1 cellular context compared by ENCODE assay signal in the genomic region with DNA sequence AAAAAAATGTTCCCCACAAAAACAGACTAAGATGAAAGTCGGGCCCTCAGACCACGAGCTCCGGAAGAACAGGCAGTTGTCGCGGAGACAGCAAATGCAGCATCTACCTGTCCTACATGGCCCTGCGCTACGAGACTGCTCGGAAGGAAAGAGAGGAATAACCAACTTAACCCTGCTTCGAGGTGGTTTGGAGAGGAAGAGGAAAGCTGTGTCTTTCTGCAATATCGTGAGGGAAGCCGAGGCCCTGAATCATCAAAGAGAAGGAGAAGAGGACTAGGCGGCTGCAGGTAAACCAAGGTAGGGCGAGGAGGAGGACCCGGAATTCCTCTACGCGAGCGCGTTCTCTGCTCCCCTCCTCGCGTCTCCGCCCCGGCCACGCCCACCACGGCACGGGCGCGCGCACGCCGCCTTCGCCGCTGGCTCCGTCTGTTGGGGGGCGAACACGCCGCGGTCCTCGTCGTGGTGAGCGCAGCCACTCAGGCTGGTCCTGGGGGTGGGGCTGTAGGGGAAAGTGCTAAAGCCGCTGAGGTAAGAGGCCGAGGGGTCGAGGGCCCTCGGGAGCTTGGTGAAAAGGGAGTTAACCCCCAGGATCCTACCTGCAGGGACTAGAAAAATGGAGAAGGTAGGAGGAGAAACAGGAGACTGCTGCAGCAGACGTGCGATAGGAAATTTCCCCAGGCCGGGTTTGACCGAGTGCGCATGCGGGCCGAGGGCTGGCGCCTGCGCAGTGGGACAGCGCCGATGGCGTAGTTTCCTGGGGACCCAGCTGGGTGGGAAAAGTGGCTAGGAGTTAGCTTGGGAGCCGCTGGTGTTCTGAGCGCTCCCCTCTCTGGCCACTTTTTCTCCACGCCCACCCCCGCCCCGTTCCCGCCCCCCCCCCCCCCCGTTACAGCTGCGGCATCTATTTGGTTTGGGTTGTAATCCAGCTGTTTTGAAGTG.
TF ChIP-seq lines count a peak whose summit lies in the region.

Gene ANAPC16 (plus strand): TSS at position 402 of the 939 bp plus-strand sequence. CDS start 7,903 bp downstream, outside the sequence.
A gene with protein sequence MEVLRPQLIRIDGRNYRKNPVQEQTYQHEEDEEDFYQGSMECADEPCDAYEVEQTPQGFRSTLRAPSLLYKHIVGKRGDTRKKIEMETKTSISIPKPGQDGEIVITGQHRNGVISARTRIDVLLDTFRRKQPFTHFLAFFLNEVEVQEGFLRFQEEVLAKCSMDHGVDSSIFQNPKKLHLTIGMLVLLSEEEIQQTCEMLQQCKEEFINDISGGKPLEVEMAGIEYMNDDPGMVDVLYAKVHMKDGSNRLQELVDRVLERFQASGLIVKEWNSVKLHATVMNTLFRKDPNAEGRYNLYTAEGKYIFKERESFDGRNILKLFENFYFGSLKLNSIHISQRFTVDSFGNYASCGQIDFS (minus strand): TSS at position 666 of the 939 bp plus-strand sequence. CDS start 2,978 bp downstream, outside the sequence.

TF ChIP-seq in HEK293, 187 proteins besides CTCF, POLR2A, EP300 and RAD21 (continued from another document and continues in another):
- TF ChIP-seq, protein P1, sequence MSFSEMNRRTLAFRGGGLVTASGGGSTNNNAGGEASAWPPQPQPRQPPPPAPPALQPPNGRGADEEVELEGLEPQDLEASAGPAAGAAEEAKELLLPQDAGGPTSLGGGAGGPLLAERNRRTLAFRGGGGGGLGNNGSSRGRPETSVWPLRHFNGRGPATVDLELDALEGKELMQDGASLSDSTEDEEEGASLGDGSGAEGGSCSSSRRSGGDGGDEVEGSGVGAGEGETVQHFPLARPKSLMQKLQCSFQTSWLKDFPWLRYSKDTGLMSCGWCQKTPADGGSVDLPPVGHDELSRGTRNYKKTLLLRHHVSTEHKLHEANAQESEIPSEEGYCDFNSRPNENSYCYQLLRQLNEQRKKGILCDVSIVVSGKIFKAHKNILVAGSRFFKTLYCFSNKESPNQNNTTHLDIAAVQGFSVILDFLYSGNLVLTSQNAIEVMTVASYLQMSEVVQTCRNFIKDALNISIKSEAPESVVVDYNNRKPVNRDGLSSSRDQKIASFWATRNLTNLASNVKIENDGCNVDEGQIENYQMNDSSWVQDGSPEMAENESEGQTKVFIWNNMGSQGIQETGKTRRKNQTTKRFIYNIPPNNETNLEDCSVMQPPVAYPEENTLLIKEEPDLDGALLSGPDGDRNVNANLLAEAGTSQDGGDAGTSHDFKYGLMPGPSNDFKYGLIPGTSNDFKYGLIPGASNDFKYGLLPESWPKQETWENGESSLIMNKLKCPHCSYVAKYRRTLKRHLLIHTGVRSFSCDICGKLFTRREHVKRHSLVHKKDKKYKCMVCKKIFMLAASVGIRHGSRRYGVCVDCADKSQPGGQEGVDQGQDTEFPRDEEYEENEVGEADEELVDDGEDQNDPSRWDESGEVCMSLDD (tag by site-specific recombination; IDR thresholded peaks at IDR 0.05) = peak; percentile 56; the same call in 1 of the 2 replicates
- TF ChIP-seq ZBTB48 (tag by site-specific recombination; IDR thresholded peaks at IDR 0.05) (no peak), ZBTB7A (tag by site-specific recombination; IDR thresholded peaks at IDR 0.05; ENCODE audit: low read depth) (0 out of 2 replicates have a peak, but pooled peaks have one; percentile 41), ZNF473 (tag by site-specific recombination; IDR thresholded peaks at IDR 0.05) (no peak), ZNF76 (tag by site-specific recombination; IDR thresholded peaks at IDR 0.05; ENCODE audit: borderline replicate concordance, low read depth) (peak; percentile 41; the same call in 1 of the 2 replicates), ZNF214 (tag by site-specific recombination; IDR thresholded peaks at IDR 0.05; ENCODE audit: borderline replicate concordance) (no peak), MYNN (tag by site-specific recombination; IDR thresholded peaks at IDR 0.05; ENCODE audit: borderline replicate concordance) (no peak), ZNF248 (tag by site-specific recombination; IDR thresholded peaks at IDR 0.05) (no peak), GLIS1 (tag by site-specific recombination; IDR thresholded peaks at IDR 0.05) (peak; percentile 79), ZNF585B (tag by site-specific recombination; IDR thresholded peaks at IDR 0.05) (no peak), ZNF302 (tag by site-specific recombination; IDR thresholded peaks at IDR 0.05; ENCODE audit: low read depth) (no peak), ZNF629 (tag by site-specific recombination; IDR thresholded peaks at IDR 0.05) (peak; percentile 63; the same call in 1 of the 2 replicates), SETDB1 (IDR thresholded peaks at IDR 0.05; ENCODE audit: insufficient read length, low read length) (no peak), ZNF621 (tag by site-specific recombination; IDR thresholded peaks at IDR 0.05) (no peak), ZNF366 (tag by site-specific recombination; conservative IDR thresholded peaks at IDR 0.05) (peak; percentile 86), TCF7L2 (IDR thresholded peaks at IDR 0.05; ENCODE audit: borderline replicate concordance, low read depth, low read length) (no peak), GLI4 (tag by site-specific recombination; IDR thresholded peaks at IDR 0.05) (no peak), ZNF48 (tag by site-specific recombination; IDR thresholded peaks at IDR 0.05) (no peak), YY1 (tag by site-specific recombination; IDR thresholded peaks at IDR 0.05) (peak; percentile 44; the same call in 1 of the 2 replicates), ZBTB20 (tag by site-specific recombination; IDR thresholded peaks at IDR 0.05) (peak; percentile 32; the same call in 1 of the 2 replicates), ZNF174 (tag by site-specific recombination; IDR thresholded peaks at IDR 0.05) (no peak), ZNF292 (tag by site-specific recombination; IDR thresholded peaks at IDR 0.05; ENCODE audit: borderline replicate concordance, low read depth) (no peak), SP7 (tag by site-specific recombination; IDR thresholded peaks at IDR 0.05) (peak; percentile 90), ZNF423 (tag by site-specific recombination; IDR thresholded peaks at IDR 0.05) (no peak), ZBTB44 (tag by site-specific recombination; IDR thresholded peaks at IDR 0.05) (no peak), ZNF184 (tag by site-specific recombination; IDR thresholded peaks at IDR 0.05) (no peak), SCRT1 (tag by site-specific recombination; IDR thresholded peaks at IDR 0.05; ENCODE audit: borderline replicate concordance) (no peak), ZNF146 (tag by site-specific recombination; IDR thresholded peaks at IDR 0.05) (no peak), ZSCAN16 (tag by site-specific recombination; IDR thresholded peaks at IDR 0.05) (no peak), ZNF239 (tag by site-specific recombination; IDR thresholded peaks at IDR 0.05) (no peak), ZNF639 (tag by site-specific recombination; IDR thresholded peaks at IDR 0.05) (no peak), ZNF394 (tag by site-specific recombination; IDR thresholded peaks at IDR 0.05; ENCODE audit: borderline replicate concordance) (peak; percentile 62; the same call in 1 of the 2 replicates), ZNF350 (tag by site-specific recombination; IDR thresholded peaks at IDR 0.05) (no peak), OVOL3 (tag by site-specific recombination; IDR thresholded peaks at IDR 0.05) (0 out of 2 replicates have a peak, but pooled peaks have one; percentile 6), ZNF626 (tag by site-specific recombination; IDR thresholded peaks at IDR 0.05) (no peak), ZNF830 (tag by site-specific recombination; IDR thresholded peaks at IDR 0.05; ENCODE audit: low read depth) (no peak), PRDM1 (tag by site-specific recombination; IDR thresholded peaks at IDR 0.05) (peak; percentile 92), REPIN1 (tag by site-specific recombination; IDR thresholded peaks at IDR 0.05; ENCODE audit: low read depth) (0 out of 2 replicates have a peak, but pooled peaks have one; percentile 41), ZNF169 (tag by site-specific recombination; IDR thresholded peaks at IDR 0.05) (no peak)
- TF ChIP-seq, protein P2, sequence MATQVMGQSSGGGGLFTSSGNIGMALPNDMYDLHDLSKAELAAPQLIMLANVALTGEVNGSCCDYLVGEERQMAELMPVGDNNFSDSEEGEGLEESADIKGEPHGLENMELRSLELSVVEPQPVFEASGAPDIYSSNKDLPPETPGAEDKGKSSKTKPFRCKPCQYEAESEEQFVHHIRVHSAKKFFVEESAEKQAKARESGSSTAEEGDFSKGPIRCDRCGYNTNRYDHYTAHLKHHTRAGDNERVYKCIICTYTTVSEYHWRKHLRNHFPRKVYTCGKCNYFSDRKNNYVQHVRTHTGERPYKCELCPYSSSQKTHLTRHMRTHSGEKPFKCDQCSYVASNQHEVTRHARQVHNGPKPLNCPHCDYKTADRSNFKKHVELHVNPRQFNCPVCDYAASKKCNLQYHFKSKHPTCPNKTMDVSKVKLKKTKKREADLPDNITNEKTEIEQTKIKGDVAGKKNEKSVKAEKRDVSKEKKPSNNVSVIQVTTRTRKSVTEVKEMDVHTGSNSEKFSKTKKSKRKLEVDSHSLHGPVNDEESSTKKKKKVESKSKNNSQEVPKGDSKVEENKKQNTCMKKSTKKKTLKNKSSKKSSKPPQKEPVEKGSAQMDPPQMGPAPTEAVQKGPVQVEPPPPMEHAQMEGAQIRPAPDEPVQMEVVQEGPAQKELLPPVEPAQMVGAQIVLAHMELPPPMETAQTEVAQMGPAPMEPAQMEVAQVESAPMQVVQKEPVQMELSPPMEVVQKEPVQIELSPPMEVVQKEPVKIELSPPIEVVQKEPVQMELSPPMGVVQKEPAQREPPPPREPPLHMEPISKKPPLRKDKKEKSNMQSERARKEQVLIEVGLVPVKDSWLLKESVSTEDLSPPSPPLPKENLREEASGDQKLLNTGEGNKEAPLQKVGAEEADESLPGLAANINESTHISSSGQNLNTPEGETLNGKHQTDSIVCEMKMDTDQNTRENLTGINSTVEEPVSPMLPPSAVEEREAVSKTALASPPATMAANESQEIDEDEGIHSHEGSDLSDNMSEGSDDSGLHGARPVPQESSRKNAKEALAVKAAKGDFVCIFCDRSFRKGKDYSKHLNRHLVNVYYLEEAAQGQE (tag by site-specific recombination; IDR thresholded peaks at IDR 0.05) = no peak
- TF ChIP-seq, protein P3, sequence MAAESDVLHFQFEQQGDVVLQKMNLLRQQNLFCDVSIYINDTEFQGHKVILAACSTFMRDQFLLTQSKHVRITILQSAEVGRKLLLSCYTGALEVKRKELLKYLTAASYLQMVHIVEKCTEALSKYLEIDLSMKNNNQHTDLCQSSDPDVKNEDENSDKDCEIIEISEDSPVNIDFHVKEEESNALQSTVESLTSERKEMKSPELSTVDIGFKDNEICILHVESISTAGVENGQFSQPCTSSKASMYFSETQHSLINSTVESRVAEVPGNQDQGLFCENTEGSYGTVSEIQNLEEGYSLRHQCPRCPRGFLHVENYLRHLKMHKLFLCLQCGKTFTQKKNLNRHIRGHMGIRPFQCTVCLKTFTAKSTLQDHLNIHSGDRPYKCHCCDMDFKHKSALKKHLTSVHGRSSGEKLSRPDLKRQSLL (tag by site-specific recombination; IDR thresholded peaks at IDR 0.05) = no peak
- TF ChIP-seq, protein P4, sequence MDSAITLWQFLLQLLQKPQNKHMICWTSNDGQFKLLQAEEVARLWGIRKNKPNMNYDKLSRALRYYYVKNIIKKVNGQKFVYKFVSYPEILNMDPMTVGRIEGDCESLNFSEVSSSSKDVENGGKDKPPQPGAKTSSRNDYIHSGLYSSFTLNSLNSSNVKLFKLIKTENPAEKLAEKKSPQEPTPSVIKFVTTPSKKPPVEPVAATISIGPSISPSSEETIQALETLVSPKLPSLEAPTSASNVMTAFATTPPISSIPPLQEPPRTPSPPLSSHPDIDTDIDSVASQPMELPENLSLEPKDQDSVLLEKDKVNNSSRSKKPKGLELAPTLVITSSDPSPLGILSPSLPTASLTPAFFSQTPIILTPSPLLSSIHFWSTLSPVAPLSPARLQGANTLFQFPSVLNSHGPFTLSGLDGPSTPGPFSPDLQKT (IDR thresholded peaks at IDR 0.05; ENCODE audit: borderline replicate concordance, low read depth, low read length) = no peak
